Comparison of ENCODE assay signal across 2 cellular contexts in genomic region chr12:82097438-82097837, GRCh38.
TF ChIP-seq lines count a peak whose summit lies in the region.

No MANE protein-coding gene starts in this region.

TF ChIP-seq in GM23338, 12 proteins besides CTCF, POLR2A, EP300 and RAD21:
- no peak for TF ChIP-seq EZH2 (IDR thresholded peaks at IDR 0.05; ENCODE audit: low read depth, unreplicated experiment)
- TF ChIP-seq EZH2phosphoT487 (IDR thresholded peaks at IDR 0.05; ENCODE audit: unreplicated experiment), result no peak
- TF ChIP-seq STAT1 (IDR thresholded peaks at IDR 0.05; ENCODE audit: unreplicated experiment), result no peak
- no peak for TF ChIP-seq ZNF331 (CRISPR knock-in tag; IDR thresholded peaks at IDR 0.05; ENCODE audit: low read depth)
- TF ChIP-seq CREB1 (CRISPR knock-in tag; IDR thresholded peaks at IDR 0.05; ENCODE audit: low read depth), result no peak
- no peak for TF ChIP-seq NANOG (IDR thresholded peaks at IDR 0.05; ENCODE audit: borderline replicate concordance)
- TF ChIP-seq JUNB (IDR thresholded peaks at IDR 0.05; ENCODE audit: unreplicated experiment), result no peak
- no peak for TF ChIP-seq ETS1 (IDR thresholded peaks at IDR 0.05)
- TF ChIP-seq POLR2AphosphoS5 (IDR thresholded peaks at IDR 0.05; ENCODE audit: low read depth), result no peak
- TF ChIP-seq, protein P1, sequence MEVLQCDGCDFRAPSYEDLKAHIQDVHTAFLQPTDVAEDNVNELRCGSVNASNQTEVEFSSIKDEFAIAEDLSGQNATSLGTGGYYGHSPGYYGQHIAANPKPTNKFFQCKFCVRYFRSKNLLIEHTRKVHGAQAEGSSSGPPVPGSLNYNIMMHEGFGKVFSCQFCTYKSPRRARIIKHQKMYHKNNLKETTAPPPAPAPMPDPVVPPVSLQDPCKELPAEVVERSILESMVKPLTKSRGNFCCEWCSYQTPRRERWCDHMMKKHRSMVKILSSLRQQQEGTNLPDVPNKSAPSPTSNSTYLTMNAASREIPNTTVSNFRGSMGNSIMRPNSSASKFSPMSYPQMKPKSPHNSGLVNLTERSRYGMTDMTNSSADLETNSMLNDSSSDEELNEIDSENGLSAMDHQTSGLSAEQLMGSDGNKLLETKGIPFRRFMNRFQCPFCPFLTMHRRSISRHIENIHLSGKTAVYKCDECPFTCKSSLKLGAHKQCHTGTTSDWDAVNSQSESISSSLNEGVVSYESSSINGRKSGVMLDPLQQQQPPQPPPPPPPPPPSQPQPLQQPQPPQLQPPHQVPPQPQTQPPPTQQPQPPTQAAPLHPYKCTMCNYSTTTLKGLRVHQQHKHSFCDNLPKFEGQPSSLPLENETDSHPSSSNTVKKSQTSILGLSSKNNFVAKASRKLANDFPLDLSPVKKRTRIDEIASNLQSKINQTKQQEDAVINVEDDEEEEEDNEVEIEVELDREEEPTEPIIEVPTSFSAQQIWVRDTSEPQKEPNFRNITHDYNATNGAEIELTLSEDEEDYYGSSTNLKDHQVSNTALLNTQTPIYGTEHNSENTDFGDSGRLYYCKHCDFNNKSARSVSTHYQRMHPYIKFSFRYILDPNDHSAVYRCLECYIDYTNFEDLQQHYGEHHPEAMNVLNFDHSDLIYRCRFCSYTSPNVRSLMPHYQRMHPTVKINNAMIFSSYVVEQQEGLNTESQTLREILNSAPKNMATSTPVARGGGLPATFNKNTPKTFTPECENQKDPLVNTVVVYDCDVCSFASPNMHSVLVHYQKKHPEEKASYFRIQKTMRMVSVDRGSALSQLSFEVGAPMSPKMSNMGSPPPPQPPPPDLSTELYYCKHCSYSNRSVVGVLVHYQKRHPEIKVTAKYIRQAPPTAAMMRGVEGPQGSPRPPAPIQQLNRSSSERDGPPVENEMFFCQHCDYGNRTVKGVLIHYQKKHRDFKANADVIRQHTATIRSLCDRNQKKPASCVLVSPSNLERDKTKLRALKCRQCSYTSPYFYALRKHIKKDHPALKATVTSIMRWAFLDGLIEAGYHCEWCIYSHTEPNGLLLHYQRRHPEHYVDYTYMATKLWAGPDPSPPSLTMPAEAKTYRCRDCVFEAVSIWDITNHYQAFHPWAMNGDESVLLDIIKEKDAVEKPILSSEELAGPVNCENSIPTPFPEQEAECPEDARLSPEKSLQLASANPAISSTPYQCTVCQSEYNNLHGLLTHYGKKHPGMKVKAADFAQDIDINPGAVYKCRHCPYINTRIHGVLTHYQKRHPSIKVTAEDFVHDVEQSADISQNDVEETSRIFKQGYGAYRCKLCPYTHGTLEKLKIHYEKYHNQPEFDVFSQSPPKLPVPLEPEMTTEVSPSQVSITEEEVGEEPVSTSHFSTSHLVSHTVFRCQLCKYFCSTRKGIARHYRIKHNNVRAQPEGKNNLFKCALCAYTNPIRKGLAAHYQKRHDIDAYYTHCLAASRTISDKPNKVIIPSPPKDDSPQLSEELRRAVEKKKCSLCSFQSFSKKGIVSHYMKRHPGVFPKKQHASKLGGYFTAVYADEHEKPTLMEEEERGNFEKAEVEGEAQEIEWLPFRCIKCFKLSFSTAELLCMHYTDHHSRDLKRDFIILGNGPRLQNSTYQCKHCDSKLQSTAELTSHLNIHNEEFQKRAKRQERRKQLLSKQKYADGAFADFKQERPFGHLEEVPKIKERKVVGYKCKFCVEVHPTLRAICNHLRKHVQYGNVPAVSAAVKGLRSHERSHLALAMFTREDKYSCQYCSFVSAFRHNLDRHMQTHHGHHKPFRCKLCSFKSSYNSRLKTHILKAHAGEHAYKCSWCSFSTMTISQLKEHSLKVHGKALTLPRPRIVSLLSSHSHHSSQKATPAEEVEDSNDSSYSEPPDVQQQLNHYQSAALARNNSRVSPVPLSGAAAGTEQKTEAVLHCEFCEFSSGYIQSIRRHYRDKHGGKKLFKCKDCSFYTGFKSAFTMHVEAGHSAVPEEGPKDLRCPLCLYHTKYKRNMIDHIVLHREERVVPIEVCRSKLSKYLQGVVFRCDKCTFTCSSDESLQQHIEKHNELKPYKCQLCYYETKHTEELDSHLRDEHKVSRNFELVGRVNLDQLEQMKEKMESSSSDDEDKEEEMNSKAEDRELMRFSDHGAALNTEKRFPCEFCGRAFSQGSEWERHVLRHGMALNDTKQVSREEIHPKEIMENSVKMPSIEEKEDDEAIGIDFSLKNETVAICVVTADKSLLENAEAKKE (CRISPR knock-in tag; IDR thresholded peaks at IDR 0.05), result no peak
TF ChIP-seq in GM23338: peak in this region for 0.

TF ChIP-seq in H1, 55 proteins besides CTCF, POLR2A, EP300 and RAD21:
- no peak for TF ChIP-seq CREB1 (IDR thresholded peaks at IDR 0.05)
- no peak for TF ChIP-seq CHD1 (IDR thresholded peaks at IDR 0.05; ENCODE audit: low read depth, low read length)
- no peak for TF ChIP-seq NRF1 (IDR thresholded peaks at IDR 0.05; ENCODE audit: low read depth, low read length)
- TF ChIP-seq SP2 (IDR thresholded peaks at IDR 0.05; ENCODE audit: low read length), result no peak
- no peak for TF ChIP-seq SP1 (IDR thresholded peaks at IDR 0.05; ENCODE audit: low read depth, low read length)
- no peak for TF ChIP-seq SUZ12 (IDR thresholded peaks at IDR 0.05; ENCODE audit: low read length)
- TF ChIP-seq, protein P2, sequence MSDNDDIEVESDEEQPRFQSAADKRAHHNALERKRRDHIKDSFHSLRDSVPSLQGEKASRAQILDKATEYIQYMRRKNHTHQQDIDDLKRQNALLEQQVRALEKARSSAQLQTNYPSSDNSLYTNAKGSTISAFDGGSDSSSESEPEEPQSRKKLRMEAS (IDR thresholded peaks at IDR 0.05), result no peak
- TF ChIP-seq FOSL1 (IDR thresholded peaks at IDR 0.05; ENCODE audit: insufficient read depth, low read depth, low read length), result no peak
- no peak for TF ChIP-seq SIRT6 (IDR thresholded peaks at IDR 0.05; ENCODE audit: low read length)
- TF ChIP-seq POLR2AphosphoS5 (IDR thresholded peaks at IDR 0.05; ENCODE audit: low read depth, low read length), result no peak
- TF ChIP-seq SIN3A (conservative IDR thresholded peaks at IDR 0.05 in 1 of 2, IDR thresholded peaks at IDR 0.05 in 1 of 2; ENCODE audit: low read depth in 1 of 2, low read length in 2 of 2), result no peak
- no peak for TF ChIP-seq CEBPB (IDR thresholded peaks at IDR 0.05; ENCODE audit: low read depth, low read length)
- TF ChIP-seq E2F6 (IDR thresholded peaks at IDR 0.05), result no peak
- TF ChIP-seq RFX5 (IDR thresholded peaks at IDR 0.05; ENCODE audit: borderline replicate concordance, low read depth, low read length), result no peak
- no peak for TF ChIP-seq JUND (IDR thresholded peaks at IDR 0.05; ENCODE audit: low read length)
- TF ChIP-seq RNF2 (IDR thresholded peaks at IDR 0.05; ENCODE audit: borderline replicate concordance, low read depth, low read length, missing control alignments, poor library complexity, severe bottlenecking), result no peak
- TF ChIP-seq KDM1A (IDR thresholded peaks at IDR 0.05; ENCODE audit: borderline replicate concordance, low read length), result no peak
